In genomic region chr6:125995972-125996580, GRCh38 we compare ENCODE assay signal across 8 cellular contexts. TPM values are rescaled to one million over a fixed set of nuclear protein-coding genes. Genes with fewer than 3 reads are reported as not detected.
A peak's percentile ranks its signal among the peaks of the same experiment; 100 is the strongest.
DNase-seq lines count a peak whose midpoint lies in the region; ATAC-seq and TF ChIP-seq lines count a peak whose summit lies in the region.

No MANE protein-coding gene starts in this region.

- H3K27me3 Mint-ChIP-seq in CD8-positive, alpha-beta T cell (ENCODE audit: low read depth), result no peaks in the 10 kb centered on the region

- H3K9me3 ChIP-seq in CD8-positive, alpha-beta T cell (ENCODE audit: low read length), result no peaks in the 10 kb centered on the region

- POLR2A ChIA-PET in CD8-positive, alpha-beta T cell (lab: Charles Lee), result interaction anchor here (0.9 to 2.1 kb wide), 2 partner anchors 10 to 206 kb away, joined by 3 to 15 read pairs; partner anchors contain the start of genes NCOA7 and TRMT11

- H3K4me3 Mint-ChIP-seq in CD8-positive, alpha-beta T cell, result peak overlapping the region; percentile 76

- peak; percentile 99 for TF ChIP-seq CTCF in CD8-positive, alpha-beta T cell (IDR thresholded peaks at IDR 0.05)

- H3K36me3 Mint-ChIP-seq in CD8-positive, alpha-beta T cell, result peaks cover 32% of the 10 kb centered on the region

- H3K27me3 ChIP-seq in CD8-positive, alpha-beta T cell (ENCODE audit: insufficient read depth, low read length), result no peaks in the 10 kb centered on the region

- H3K4me1 Mint-ChIP-seq in CD8-positive, alpha-beta T cell (ENCODE audit: low read depth), result peaks cover 27% of the 10 kb centered on the region

- CTCF ChIA-PET in CD8-positive, alpha-beta T cell (lab: Charles Lee), result interaction anchor here (0.7 to 2.2 kb wide), 14 partner anchors 10 to 685 kb away, joined by 3 to 20 read pairs (median 3); partner anchors contain the start of gene TRMT11

- H3K4me1 ChIP-seq in CD8-positive, alpha-beta T cell (ENCODE audit: insufficient read depth, low read length), result no peaks in the 10 kb centered on the region

- no peaks in the 10 kb centered on the region for H3K9me3 Mint-ChIP-seq in CD8-positive, alpha-beta T cell

- H3K4me3 ChIP-seq in CD8-positive, alpha-beta T cell (ENCODE audit: low read depth, low read length), result peak overlapping the region; percentile 16

- H3K27ac Mint-ChIP-seq in CD8-positive, alpha-beta T cell, result no peak overlapping the region

- H3K27ac ChIP-seq in CD8-positive, alpha-beta T cell (ENCODE audit: low read depth, low read length), result no peak overlapping the region

- peak; percentile 22 to 78 (median 64) for DNase-seq in CD8-positive, alpha-beta T cell
- peak; percentile 60 to 80 for DNase-seq in NCI-H526 (lab: John Stamatoyannopoulos, UW)
- DNase-seq in activated CD4-positive, alpha-beta T cell treated with anti-CD3 and anti-CD28 coated beads, Interleukin-2, amount 50 U/mL, for 1 hour, result peak; percentile 69
- peak; percentile 41 to 61 for DNase-seq in dermis microvascular lymphatic vessel endothelial cell (ENCODE audit: low read depth in 2 of 2)
- peak; percentile 71 to 79 for DNase-seq in lung microvascular endothelial cell (ENCODE audit: low read depth in 2 of 2)
- peak; percentile 34 to 42 for DNase-seq in stimulated activated CD8-positive, alpha-beta memory T cell treated with anti-CD3 and anti-CD28 coated beads, Interleukin-15, amount 100 ng/mL, for 48 hours (ENCODE audit: low read depth in 2 of 2)

- intact Hi-C loops in CD8-positive, alpha-beta T cell (cut with DNase I, micrococcal nuclease), result loop anchor here (1.0 to 10.0 kb wide), 7 partner anchors 10 to 1541 kb away; partner anchors contain the start of genes CENPW (in 2 of the 2), RNF146 (in 1 of the 2) and TRMT11 (in 1 of the 2)

- H3K36me3 ChIP-seq in CD8-positive, alpha-beta T cell (ENCODE audit: insufficient read depth, low read length), result no peaks in the 10 kb centered on the region

- peak; percentile 100 for ATAC-seq in CD8-positive, alpha-beta T cell
- peak; percentile 99 for ATAC-seq in GM19395 (IDR thresholded peaks at IDR 0.05; ENCODE audit: unreplicated experiment)
- peak; percentile 95 for ATAC-seq in HG03442 (IDR thresholded peaks at IDR 0.05; ENCODE audit: unreplicated experiment)

RNA-seq across cellular contexts. Expression of gene TRMT11, which starts 9.7 kb away (rescaled TPM):
- total RNA-seq in CD8-positive, alpha-beta T cell, result 10 to 100 TPM; 19.0 to 19.4 TPM
- total RNA-seq in dermis microvascular lymphatic vessel endothelial cell (9.5 and 9.9 TPM in 2 replicates), lung microvascular endothelial cell (7.6 and 8.9 TPM in 2 replicates)

RNA-seq across cellular contexts. Expression of gene HINT3, which starts 39.5 kb away (rescaled TPM):
- total RNA-seq in CD8-positive, alpha-beta T cell, result 10 to 100 TPM; 14.2 to 15.4 TPM
- total RNA-seq in dermis microvascular lymphatic vessel endothelial cell (11.6 and 17.8 TPM in 2 replicates), lung microvascular endothelial cell (10.7 and 15.5 TPM in 2 replicates)
